Comparison of ENCODE assay signal across 13 cellular contexts in the genomic region with DNA sequence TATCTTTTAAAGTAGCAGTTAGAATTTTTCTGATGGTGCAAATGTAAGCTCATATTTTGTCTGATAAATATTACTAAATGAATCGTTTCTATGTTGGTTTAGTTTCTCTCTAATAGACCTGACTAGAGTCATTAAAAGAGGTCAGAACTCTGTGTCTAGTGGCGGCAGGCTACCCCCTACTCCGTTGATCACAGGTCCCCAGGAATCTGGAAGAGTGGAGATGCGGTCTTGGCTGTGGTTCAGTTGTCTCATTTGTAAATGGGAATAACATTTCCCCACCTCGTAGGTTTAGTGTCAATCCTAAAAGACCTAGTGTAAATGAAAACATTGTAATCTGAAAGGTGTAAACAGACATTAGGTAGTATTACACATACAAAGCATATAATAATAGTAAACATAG. TPM values are rescaled to one million over a fixed set of nuclear protein-coding genes. Genes with fewer than 3 reads are reported as not detected.
DNase-seq lines count a peak whose midpoint lies in the region; ATAC-seq, FAIRE-seq and TF ChIP-seq lines count a peak whose summit lies in the region.
"Had no signal": no experiment of that assay in that cellular context is flagged by ENCODE, and none has a peak within 500 bp of the region (broad histone marks: within the 10 kb centered on the region; RNA-seq: fewer than 3 reads in every experiment).

No MANE protein-coding gene starts in this region.

- TF ChIP-seq POLR2A in A549 (IDR thresholded peaks at IDR 0.05; ENCODE audit: low read length) (no peak), stomach (IDR thresholded peaks at IDR 0.05) (no peak)

- H3K36me3 Mint-ChIP-seq in activated T-helper 17 cell treated with anti-CD3 and anti-CD28 coated beads, Interleukin-2, amount 50 U/mL, for 72 hours (ENCODE audit: low read depth), result peaks cover 14% of the 10 kb centered on the region
- H3K36me3 Mint-ChIP-seq in mesothelial cell of epicardium, result no peaks in the 10 kb centered on the region

- no peak for FAIRE-seq in A549 (lab: Jason Lieb, UNC)

- H3K27ac Mint-ChIP-seq in activated T-helper 17 cell treated with anti-CD3 and anti-CD28 coated beads, Interleukin-2, amount 50 U/mL, for 72 hours, result peak overlapping the region; percentile 99
- H3K27ac Mint-ChIP-seq in mesothelial cell of epicardium, result peak overlapping the region; percentile 69

- DNase-seq in A549 (ENCODE audit: low read depth in 1 of 2, low spot score in 1 of 2) (no peak), mesothelial cell of epicardium (ENCODE audit: low spot score in 2 of 2, unreplicated experiment in 2 of 2) (no peak), stomach (no peak), hippocampal formation (lab: John Stamatoyannopoulos, UW) (no peak), NCI-H526 (lab: John Stamatoyannopoulos, UW) (no peak), RKO (ENCODE audit: low spot score) (no peak)
- DNase-seq: amniotic stem cell, DMS153, left cardiac atrium had no signal

- intact Hi-C loops in stomach (cut with DNase I; ENCODE audit: low total_unique reads), result no loop called here

- POLR2A ChIA-PET in A549 (lab: Yijun Ruan, JAX), result interaction anchor here (0.8 to 1.3 kb wide), 7 partner anchors 10 to 1084 kb away, joined by 3 to 6 read pairs (median 4); partner anchors contain the start of gene RNU7-1

- TF ChIP-seq EP300 in A549 (IDR thresholded peaks at IDR 0.05), result no peak
- no peak for TF ChIP-seq EP300 in stomach (IDR thresholded peaks at IDR 0.05)

- peak overlapping the region; percentile 93 to 98 for H3K27ac ChIP-seq in A549
- H3K27ac ChIP-seq in stomach, result no peak overlapping the region

- TF ChIP-seq CTCF in A549 (IDR thresholded peaks at IDR 0.05) (no peak), mesothelial cell of epicardium (IDR thresholded peaks at IDR 0.05; ENCODE audit: unreplicated experiment) (no peak), stomach (IDR thresholded peaks at IDR 0.05) (no peak)

- no peaks in the 10 kb centered on the region for H3K9me3 Mint-ChIP-seq in activated T-helper 17 cell treated with anti-CD3 and anti-CD28 coated beads, Interleukin-2, amount 50 U/mL, for 72 hours
- no peaks in the 10 kb centered on the region for H3K9me3 Mint-ChIP-seq in mesothelial cell of epicardium

- CTCF ChIA-PET in A549 (lab: Yijun Ruan, JAX), result interaction anchor here (1.3 to 1.7 kb wide), 3 partner anchors 18 to 168 kb away, joined by 3 to 10 read pairs (median 4); no protein-coding TSS in a partner anchor

- H3K4me1 ChIP-seq in A549, result peaks cover 12% of the 10 kb centered on the region; the same call in 2 of the 3 replicates
- H3K4me1 ChIP-seq in ES-I3 (ENCODE audit: insufficient read depth, low read length), result no peaks in the 10 kb centered on the region
- peaks cover 6 to 15% (median 12%) of the 10 kb centered on the region in 4 donors for H3K4me1 ChIP-seq in stomach

- no peak for ATAC-seq in A549
- ATAC-seq in activated T-helper 17 cell treated with anti-CD3 and anti-CD28 coated beads, Interleukin-2, amount 50 U/mL, for 72 hours (replicated peaks), result no peak

- H3K36me3 ChIP-seq in ES-I3 (ENCODE audit: insufficient read depth, low read length) (no peaks in the 10 kb centered on the region), stomach (no peaks in the 10 kb centered on the region)
- H3K36me3 ChIP-seq: HAP-1 had no signal

- H3K9me3 ChIP-seq in A549 (no peaks in the 10 kb centered on the region), ES-I3 (ENCODE audit: control insufficient read depth, insufficient read depth, low read length) (no peaks in the 10 kb centered on the region), stomach (no peaks in the 10 kb centered on the region)
- H3K9me3 ChIP-seq: HAP-1, upper lobe of left lung had no signal

- no peaks in the 10 kb centered on the region for H3K27me3 Mint-ChIP-seq in activated T-helper 17 cell treated with anti-CD3 and anti-CD28 coated beads, Interleukin-2, amount 50 U/mL, for 72 hours
- no peaks in the 10 kb centered on the region for H3K27me3 Mint-ChIP-seq in mesothelial cell of epicardium (ENCODE audit: low read depth)

- 53% methylated on average over 5 of the region's 5 CpGs for WGBS in A549 (ENCODE audit: missing lambda C conversion rate)
- 58 to 69% (median 59%) methylated on average over 5 of the region's 5 CpGs for WGBS in stomach, 5 donors

- peaks cover 4% of the 10 kb centered on the region for H3K4me1 Mint-ChIP-seq in activated T-helper 17 cell treated with anti-CD3 and anti-CD28 coated beads, Interleukin-2, amount 50 U/mL, for 72 hours
- peaks cover 16% of the 10 kb centered on the region for H3K4me1 Mint-ChIP-seq in mesothelial cell of epicardium

- H3K4me3 ChIP-seq in A549 (peak overlapping the region; percentile 73), stomach (no peak overlapping the region)

- TF ChIP-seq RAD21 in A549 (conservative IDR thresholded peaks at IDR 0.05 in 1 of 2, IDR thresholded peaks at IDR 0.05 in 1 of 2), result no peak

- H3K4me3 Mint-ChIP-seq in activated T-helper 17 cell treated with anti-CD3 and anti-CD28 coated beads, Interleukin-2, amount 50 U/mL, for 72 hours, result peak overlapping the region; percentile 96
- peak overlapping the region; percentile 87 for H3K4me3 Mint-ChIP-seq in mesothelial cell of epicardium

- peak overlapping the region; percentile 74 for H3K9ac ChIP-seq in ES-I3 (ENCODE audit: low read depth, low read length)

- no peaks in the 10 kb centered on the region for H3K27me3 ChIP-seq in stomach
- H3K27me3 ChIP-seq: upper lobe of left lung had no signal

- H3K4me2 ChIP-seq in A549, result peak overlapping the region; percentile 70

TF ChIP-seq in A549, 52 proteins besides CTCF, POLR2A, EP300 and RAD21 (continues in another document):
- TF ChIP-seq GATA3 (IDR thresholded peaks at IDR 0.05; ENCODE audit: borderline replicate concordance) (no peak), TP53 (CRISPR knock-in tag; IDR thresholded peaks at IDR 0.05) (no peak), HEYL (CRISPR knock-in tag; IDR thresholded peaks at IDR 0.05) (no peak)
- TF ChIP-seq, protein P1, sequence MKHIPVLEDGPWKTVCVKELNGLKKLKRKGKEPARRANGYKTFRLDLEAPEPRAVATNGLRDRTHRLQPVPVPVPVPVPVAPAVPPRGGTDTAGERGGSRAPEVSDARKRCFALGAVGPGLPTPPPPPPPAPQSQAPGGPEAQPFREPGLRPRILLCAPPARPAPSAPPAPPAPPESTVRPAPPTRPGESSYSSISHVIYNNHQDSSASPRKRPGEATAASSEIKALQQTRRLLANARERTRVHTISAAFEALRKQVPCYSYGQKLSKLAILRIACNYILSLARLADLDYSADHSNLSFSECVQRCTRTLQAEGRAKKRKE (CRISPR knock-in tag; IDR thresholded peaks at IDR 0.05; ENCODE audit: low read depth), result no peak
- TF ChIP-seq, protein P2, sequence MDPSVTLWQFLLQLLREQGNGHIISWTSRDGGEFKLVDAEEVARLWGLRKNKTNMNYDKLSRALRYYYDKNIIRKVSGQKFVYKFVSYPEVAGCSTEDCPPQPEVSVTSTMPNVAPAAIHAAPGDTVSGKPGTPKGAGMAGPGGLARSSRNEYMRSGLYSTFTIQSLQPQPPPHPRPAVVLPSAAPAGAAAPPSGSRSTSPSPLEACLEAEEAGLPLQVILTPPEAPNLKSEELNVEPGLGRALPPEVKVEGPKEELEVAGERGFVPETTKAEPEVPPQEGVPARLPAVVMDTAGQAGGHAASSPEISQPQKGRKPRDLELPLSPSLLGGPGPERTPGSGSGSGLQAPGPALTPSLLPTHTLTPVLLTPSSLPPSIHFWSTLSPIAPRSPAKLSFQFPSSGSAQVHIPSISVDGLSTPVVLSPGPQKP (IDR thresholded peaks at IDR 0.05; ENCODE audit: low read depth, low read length), result no peak

RNA-seq across cellular contexts. Expression of gene FOXJ2, which starts 4.7 kb away (rescaled TPM):
- polyA plus RNA-seq in A549 (2011; rRNA removed) (7.0 and 9.5 TPM in 2 replicates), A549 (2017; fragmentation: RNase III; extraction: RNeasy Plus Mini Kit Qiagen cat#74134 plus additional on column Dnase treatment) (7.4 to 7.6 TPM (median 7.4 TPM) in 3 replicates), stomach (1 to 10 TPM; 4.5 to 5.5 (median 4.7) TPM)
- polyA plus RNA-seq in A549 (2012; cell fraction: cytosol; rRNA removed), result 4.2 and 5.4 TPM in 2 replicates
- 9.0 and 9.6 TPM in 2 replicates for polyA plus RNA-seq in A549 (2012; cell fraction: nucleus; rRNA removed)
- polyA minus RNA-seq in A549 (2011; rRNA and poly(A)+ RNA removed), result 9.1 and 12.1 TPM in 2 replicates
- total RNA-seq in activated T-helper 17 cell treated with anti-CD3 and anti-CD28 coated beads, Interleukin-2, amount 50 U/mL, for 72 hours, result 10 to 100 TPM; 14.3 to 15.1 TPM
- total RNA-seq in mesothelial cell of epicardium (16.1 to 16.7 TPM (median 16.7 TPM) in 3 replicates), stomach (10 to 100 TPM; 14.5 to 25.2 (median 18.1) TPM)

RNA-seq across cellular contexts. Expression of gene C3AR1, which starts 38.3 kb away (rescaled TPM):
- not detected in 2 replicates for polyA plus RNA-seq in A549 (2011; rRNA removed)
- polyA plus RNA-seq in A549 (2012; cell fraction: cytosol; rRNA removed), result not detected in 2 replicates
- polyA plus RNA-seq in A549 (2012; cell fraction: nucleus; rRNA removed), result not detected in 2 replicates
- polyA plus RNA-seq in A549 (2017; fragmentation: RNase III; extraction: RNeasy Plus Mini Kit Qiagen cat#74134 plus additional on column Dnase treatment), result not detected in 3 replicates
- polyA minus RNA-seq in A549 (2011; rRNA and poly(A)+ RNA removed), result 0.17 TPM in 1 of 2 replicates, not detected in the other
- total RNA-seq in activated T-helper 17 cell treated with anti-CD3 and anti-CD28 coated beads, Interleukin-2, amount 50 U/mL, for 72 hours, result 1 to 10 TPM; 6.4 to 7.3 TPM
- not detected in 3 replicates for total RNA-seq in mesothelial cell of epicardium
- 1 to 10 TPM in 3 of 5 donors, under 1 TPM in 1, not detected in 1; 0.89 to 8.8 (median 3.5) TPM for total RNA-seq in stomach
- 1 to 10 TPM; 1.5 to 6.3 (median 6.1) TPM for polyA plus RNA-seq in stomach

RNA-seq across cellular contexts. Expression of gene NECAP1, which starts 54.2 kb away (rescaled TPM):
- polyA plus RNA-seq in A549 (2011; rRNA removed) (31.8 and 34.1 TPM in 2 replicates), A549 (2017; fragmentation: RNase III; extraction: RNeasy Plus Mini Kit Qiagen cat#74134 plus additional on column Dnase treatment) (15.6 to 19.4 TPM (median 17.6 TPM) in 3 replicates), stomach (10 to 100 TPM; 17.4 to 39.0 (median 20.3) TPM)
- 16.3 and 17.1 TPM in 2 replicates for polyA plus RNA-seq in A549 (2012; cell fraction: cytosol; rRNA removed)
- 11.7 and 14.9 TPM in 2 replicates for polyA plus RNA-seq in A549 (2012; cell fraction: nucleus; rRNA removed)
- 32.5 and 39.8 TPM in 2 replicates for polyA minus RNA-seq in A549 (2011; rRNA and poly(A)+ RNA removed)
- total RNA-seq in activated T-helper 17 cell treated with anti-CD3 and anti-CD28 coated beads, Interleukin-2, amount 50 U/mL, for 72 hours, result 10 to 100 TPM; 30.0 to 32.9 TPM
- total RNA-seq in mesothelial cell of epicardium (26.1 to 31.0 TPM (median 28.7 TPM) in 3 replicates), stomach (100 to 1,000 TPM in 2 of 5 donors, 10 to 100 TPM in 3; 12.5 to 112 (median 77.6) TPM)

Comparison
In these comparisons a context has a peak if more than half of its experiments do, and no peak if none do; other contexts are left out.
1. H3K27ac ChIP-seq: peak in A549 (2 of 2); none in stomach (0 of 5).